ENCODE assay signal across 13 cellular contexts in the genomic region with DNA sequence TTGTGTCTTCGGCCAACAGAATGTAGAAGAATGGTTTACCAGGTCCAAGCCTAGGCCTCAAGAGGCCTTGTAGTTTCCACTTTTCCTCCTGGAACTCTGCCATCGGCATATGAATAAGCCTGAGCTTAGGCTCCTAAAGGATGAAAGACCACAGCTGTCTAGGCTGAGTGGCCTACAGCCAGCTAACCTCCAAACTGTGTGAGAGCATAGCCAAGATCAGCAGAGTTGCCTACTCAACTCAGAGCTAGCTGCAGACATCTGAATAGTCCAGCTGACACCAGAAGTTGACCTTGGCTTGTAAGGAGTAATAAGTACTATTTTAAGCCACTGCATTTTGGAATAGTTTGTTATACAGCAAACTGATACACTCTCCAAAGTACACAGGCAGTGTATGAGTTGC. TPM values are rescaled to one million over a fixed set of nuclear protein-coding genes. Genes with fewer than 3 reads are reported as not detected.
DNase-seq lines count a peak whose midpoint lies in the region; ATAC-seq and TF ChIP-seq lines count a peak whose summit lies in the region.
"Had no signal": no experiment of that assay in that cellular context is flagged by ENCODE, and none has a peak within 500 bp of the region (broad histone marks: within the 10 kb centered on the region; RNA-seq: fewer than 3 reads in every experiment).

No MANE protein-coding gene starts in this region.

- ATAC-seq in sciatic nerve, result peak; percentile 91
- ATAC-seq in GM19395 (IDR thresholded peaks at IDR 0.05; ENCODE audit: unreplicated experiment), result no peak
- no peak for ATAC-seq in GM18868 (IDR thresholded peaks at IDR 0.05; ENCODE audit: unreplicated experiment)
- ATAC-seq: PC-3 had no signal

- no peaks in the 10 kb centered on the region for H3K9me3 Mint-ChIP-seq in activated naive CD8-positive, alpha-beta T cell treated with anti-CD3 and anti-CD28 coated beads for 36 hours
- H3K9me3 Mint-ChIP-seq: memory B cell had no signal

- no peaks in the 10 kb centered on the region for H3K27me3 Mint-ChIP-seq in activated naive CD8-positive, alpha-beta T cell treated with anti-CD3 and anti-CD28 coated beads for 36 hours
- H3K27me3 Mint-ChIP-seq: memory B cell had no signal

- H3K4me3 ChIP-seq in ascending aorta (no peak overlapping the region), cardiac muscle cell (no peak overlapping the region)

- H3K4me1 Mint-ChIP-seq in activated naive CD8-positive, alpha-beta T cell treated with anti-CD3 and anti-CD28 coated beads for 36 hours, result peaks cover 15% of the 10 kb centered on the region

- no peaks in the 10 kb centered on the region for H3K27me3 ChIP-seq in ascending aorta
- no peaks in the 10 kb centered on the region for H3K27me3 ChIP-seq in cardiac muscle cell

- no peak overlapping the region for H3K27ac Mint-ChIP-seq in activated naive CD8-positive, alpha-beta T cell treated with anti-CD3 and anti-CD28 coated beads for 36 hours
- H3K27ac Mint-ChIP-seq: memory B cell had no signal

- H3K4me1 ChIP-seq in ascending aorta (peaks cover 17 to 39% of the 10 kb centered on the region in 2 donors), cardiac muscle cell (ENCODE audit: low read depth) (peaks cover 27% of the 10 kb centered on the region)

- H3K27ac ChIP-seq in ascending aorta (peak overlapping the region; percentile 32 to 60), cardiac muscle cell (peak overlapping the region; percentile 60)
- H3K27ac ChIP-seq: epithelial cell of prostate had no signal

- no peaks in the 10 kb centered on the region for H3K36me3 Mint-ChIP-seq in activated naive CD8-positive, alpha-beta T cell treated with anti-CD3 and anti-CD28 coated beads for 36 hours

- peak; percentile 6 for DNase-seq in GM03348 (ENCODE audit: low spot score)
- peak in 1 of 2 donors; percentile 83 for DNase-seq in ascending aorta (ENCODE audit: low spot score in 2 of 2)
- peak; percentile 10 to 96 for DNase-seq in cardiac muscle cell (ENCODE audit: low read depth in 1 of 2, low spot score in 1 of 2)
- peak; percentile 66 for DNase-seq in sciatic nerve (ENCODE audit: low spot score)
- no peak for DNase-seq in activated naive CD8-positive, alpha-beta T cell treated with anti-CD3 and anti-CD28 coated beads for 36 hours
- DNase-seq in activated gamma-delta T cell treated with Interleukin-2 at 50 U/mL for 16 hours, result no peak
- DNase-seq: DMS79 treated with DMSO at 0.1 percent for 48 hours, NCI-H1092, PC-3 had no signal

- H3K36me3 ChIP-seq in ascending aorta (no peaks in the 10 kb centered on the region), cardiac muscle cell (no peaks in the 10 kb centered on the region)

- intact Hi-C loops in ascending aorta (cut with DNase I), result loop anchor here (1.0 to 2.0 kb wide), 2 partner anchors 53 to 91 kb away; a partner anchor contains a TSS
- intact Hi-C loops in sciatic nerve (cut with DNase I), result no loop called here

- H3K9me3 ChIP-seq in ascending aorta, result no peaks in the 10 kb centered on the region
- no peaks in the 10 kb centered on the region for H3K9me3 ChIP-seq in cardiac muscle cell (ENCODE audit: low read depth)

- no peak overlapping the region for H3K4me3 Mint-ChIP-seq in activated naive CD8-positive, alpha-beta T cell treated with anti-CD3 and anti-CD28 coated beads for 36 hours
- H3K4me3 Mint-ChIP-seq: memory B cell had no signal

- TF ChIP-seq CTCF in ascending aorta (IDR thresholded peaks at IDR 0.05), result no peak
- no peak for TF ChIP-seq CTCF in cardiac muscle cell (IDR thresholded peaks at IDR 0.05; ENCODE audit: low read depth, low read length)

RNA-seq across cellular contexts. Expression of a gene that starts 52.6 kb away (rescaled TPM):
- total RNA-seq in ascending aorta (9.2 TPM), cardiac muscle cell (13.1 and 13.4 TPM in 2 replicates), sciatic nerve (31.6 TPM)
- 14.7 and 17.7 TPM in 2 replicates for polyA plus RNA-seq in cardiac muscle cell
- 10 to 100 TPM; 13.1 to 14.2 TPM for total RNA-seq in activated naive CD8-positive, alpha-beta T cell treated with anti-CD3 and anti-CD28 coated beads for 36 hours

Comparison
In these comparisons a context has a peak if more than half of its experiments do, and no peak if none do; other contexts are left out.
1. DNase-seq: peak in GM03348 (single experiment), cardiac muscle cell (2 of 2) and sciatic nerve (single experiment); none in activated naive CD8-positive, alpha-beta T cell treated with anti-CD3 and anti-CD28 coated beads for 36 hours (single experiment) and activated gamma-delta T cell treated with Interleukin-2 at 50 U/mL for 16 hours (single experiment).